8 cellular contexts compared by ENCODE assay signal in the genomic region with DNA sequence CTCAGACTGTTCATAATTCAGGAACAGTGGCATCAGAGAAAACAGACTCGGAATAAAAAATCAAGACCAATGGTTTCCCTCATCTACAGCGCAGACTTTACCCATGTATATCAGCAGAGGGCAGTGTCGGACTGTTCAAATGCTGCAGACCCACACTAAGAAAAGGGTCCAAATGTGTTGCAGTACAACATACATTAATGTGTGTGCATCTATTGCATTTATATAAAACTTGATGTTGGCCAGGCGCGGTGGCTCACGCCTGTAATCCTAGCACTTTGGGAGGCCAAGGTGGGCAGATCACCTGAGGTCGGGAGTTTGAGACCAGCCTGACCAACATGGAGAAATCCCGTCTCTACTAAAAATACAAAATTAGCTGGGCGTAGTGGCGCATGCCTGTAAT. TPM values are rescaled to one million over a fixed set of nuclear protein-coding genes. Genes with fewer than 3 reads are reported as not detected.
DNase-seq lines count a peak whose midpoint lies in the region; ATAC-seq, FAIRE-seq and TF ChIP-seq lines count a peak whose summit lies in the region.
"Not testable (repeated sequence)": the region's sequence is repeated elsewhere in the genome, so short reads cannot be mapped to it uniquely, and the experiment has no call there.

No MANE protein-coding gene starts in this region.

- POLR2A ChIA-PET in A549 (lab: Yijun Ruan, JAX) = interaction anchor here (0.6 to 5.9 kb wide), 8 partner anchors 9 to 39 kb away, joined by 3 to 75 read pairs (median 5); partner anchors contain the start of gene ANXA2

- DNase-seq in A549 (ENCODE audit: low read depth in 1 of 2, low spot score in 1 of 2) (peak in 1 of 2 experiments; percentile 81), NCI-H1417 (lab: John Stamatoyannopoulos, UW) (peak; percentile 52 to 89 (median 55)), RPMI7951 (ENCODE audit: low read depth) (peak; percentile 66), activated T-cell treated with anti-CD3 and anti-CD28 coated beads for 1 hour (ENCODE audit: low read depth) (peak; percentile 8)
- peak; percentile 28 for DNase-seq in effector CD4-positive, alpha-beta T cell
- DNase-seq in keratinocyte (ENCODE audit: low read depth, low spot score); gastrocnemius medialis: not testable (repeated sequence)

- H3K9ac ChIP-seq in keratinocyte (ENCODE audit: control insufficient read depth, extremely low read depth, insufficient read depth, low read length) = not testable (repeated sequence)

- 57% methylated on average over 10 of the region's 10 CpGs for WGBS in A549 (ENCODE audit: missing lambda C conversion rate)

- H3K27ac ChIP-seq in A549 = peak overlapping the region; percentile 75 to 86
- not testable (repeated sequence) for H3K27ac ChIP-seq in keratinocyte (ENCODE audit: control insufficient read depth, insufficient read depth, low read length)
- H3K27ac ChIP-seq in gastrocnemius medialis = peak overlapping the region; percentile 82 to 89 (median 88)

- peak; percentile 87 to 91 for TF ChIP-seq RAD21 in A549 (conservative IDR thresholded peaks at IDR 0.05 in 1 of 2, IDR thresholded peaks at IDR 0.05 in 1 of 2)

- H4K20me1 ChIP-seq in keratinocyte (ENCODE audit: control insufficient read depth, extremely low read depth, insufficient read depth, low read length) = peaks cover 78% of the 10 kb centered on the region

- peak; percentile 80 for TF ChIP-seq CTCF in A549 (IDR thresholded peaks at IDR 0.05)
- TF ChIP-seq CTCF in GM12875 (IDR thresholded peaks at IDR 0.05; ENCODE audit: borderline replicate concordance, insufficient read depth, low read depth, low read length) = peak; percentile 59
- TF ChIP-seq CTCF in keratinocyte (optimal IDR thresholded peaks at IDR 0.05 in 1 of 3, IDR thresholded peaks at IDR 0.05 in 1 of 3, conservative IDR thresholded peaks at IDR 0.05 in 1 of 3; ENCODE audit: extremely low read depth in 1 of 3, insufficient read depth in 2 of 3, low read length in 3 of 3) = peak; percentile 27 to 52 (median 52)
- TF ChIP-seq CTCF in gastrocnemius medialis (IDR thresholded peaks at IDR 0.05 in 4 of 5, conservative IDR thresholded peaks at IDR 0.05 in 1 of 5) = peak; percentile 71 to 86 (median 83)

- TF ChIP-seq POLR2A in A549 (IDR thresholded peaks at IDR 0.05; ENCODE audit: low read length); gastrocnemius medialis (IDR thresholded peaks at IDR 0.05): not testable (repeated sequence)

- dilution Hi-C loops in keratinocyte (cut with MboI; ENCODE audit: extremely low pct_ligation_motif_present, low sequenced_read_pairs) = not testable (repeated sequence)

- in situ Hi-C loops in gastrocnemius medialis (cut with MboI; ENCODE audit: low sequenced_read_pairs in 4 of 4) = loop anchor here (5.0 to 10.0 kb wide), 2 partner anchors 83 to 85 kb away; no protein-coding TSS in a partner anchor

- not testable (repeated sequence) for TF ChIP-seq EP300 in A549 (IDR thresholded peaks at IDR 0.05)

- not testable (repeated sequence) for FAIRE-seq in A549 (lab: Jason Lieb, UNC); keratinocyte (lab: Jason Lieb, UNC)

- H3K4me2 ChIP-seq in A549 = peak overlapping the region; percentile 68
- H3K4me2 ChIP-seq in keratinocyte (ENCODE audit: control insufficient read depth, extremely low read depth, insufficient read depth, low read depth, low read length) = not testable (repeated sequence)

- ATAC-seq in A549 (peak; percentile 25 to 44; a peak in 5 of 6 replicates), gastrocnemius medialis (peak; percentile 67 to 76)

- intact Hi-C loops in gastrocnemius medialis (cut with DNase I; ENCODE audit: low total_unique reads) = loop anchor here (1.0 to 5.0 kb wide), 2 partner anchors 85 to 163 kb away; no protein-coding TSS in a partner anchor

- not testable (repeated sequence) for H3K9me1 ChIP-seq in keratinocyte (ENCODE audit: control insufficient read depth, extremely low read depth, insufficient read depth, low read length)

- H3K9me3 ChIP-seq in A549; keratinocyte (ENCODE audit: control insufficient read depth, low read depth, low read length); gastrocnemius medialis: not testable (repeated sequence)

- 0 out of 3 replicates have a peak overlapping the region, but pooled peaks have one; percentile 1 for H3K4me3 ChIP-seq in A549
- not testable (repeated sequence) for H3K4me3 ChIP-seq in GM12875 (ENCODE audit: low read depth, low read length); keratinocyte (ENCODE audit: control insufficient read depth in 2 of 3, extremely low read depth in 1 of 3, insufficient read depth in 2 of 3, low read depth in 1 of 3, low read length in 3 of 3)
- peak overlapping the region in 2 of 4 donors; percentile 30 to 41 for H3K4me3 ChIP-seq in gastrocnemius medialis

- not testable (repeated sequence) for H2AFZ ChIP-seq in keratinocyte (ENCODE audit: control insufficient read depth, low read length)

- not testable (repeated sequence) for H3K27me3 ChIP-seq in keratinocyte (ENCODE audit: control insufficient read depth, extremely low read depth, insufficient read depth, low read length); gastrocnemius medialis

- H3K79me2 ChIP-seq in keratinocyte (ENCODE audit: control insufficient read depth, insufficient read depth, low read length) = peaks cover 34% of the 10 kb centered on the region

- CTCF ChIA-PET in A549 (lab: Yijun Ruan, JAX) = interaction anchor here (0.6 to 12.0 kb wide), 50 partner anchors 8 to 669 kb away, joined by 3 to 174 read pairs (median 4); partner anchors contain the start of genes ANXA2 and ICE2

- peaks cover 100% of the 10 kb centered on the region for H3K4me1 ChIP-seq in A549
- peaks cover 14% of the 10 kb centered on the region for H3K4me1 ChIP-seq in keratinocyte (ENCODE audit: control insufficient read depth, extremely low read depth, insufficient read depth, low read length)
- H3K4me1 ChIP-seq in gastrocnemius medialis = peaks cover 36 to 61% of the 10 kb centered on the region in 2 donors

- peaks cover 54 to 83% of the 10 kb centered on the region in 2 experiments for H3K36me3 ChIP-seq in keratinocyte (ENCODE audit: control insufficient read depth in 2 of 2, extremely low read depth in 1 of 2, insufficient read depth in 2 of 2, low read length in 2 of 2)
- H3K36me3 ChIP-seq in gastrocnemius medialis = peaks cover 0 to 69% of the 10 kb centered on the region in 2 donors

TF ChIP-seq in A549, 52 proteins besides CTCF, POLR2A, EP300 and RAD21:
- TF ChIP-seq SMC3 (IDR thresholded peaks at IDR 0.05) (peak; percentile 76), MAX (IDR thresholded peaks at IDR 0.05) (peak; percentile 49; the same call in 1 of the 2 replicates), FOSB (CRISPR knock-in tag; IDR thresholded peaks at IDR 0.05) (peak; percentile 49; the same call in 1 of the 2 replicates)

RNA-seq across cellular contexts. Expression of gene ANXA2, which starts 38.0 kb away (rescaled TPM):
- 5,725 and 5,746 TPM in 2 replicates for polyA plus RNA-seq in A549 (2011; rRNA removed)
- 4,340 and 4,409 TPM in 2 replicates for polyA plus RNA-seq in A549 (2012; cell fraction: cytosol; rRNA removed)
- polyA plus RNA-seq in A549 (2012; cell fraction: nucleus; rRNA removed) = 2,599 and 4,127 TPM in 2 replicates
- polyA plus RNA-seq in A549 (2017; fragmentation: RNase III; extraction: RNeasy Plus Mini Kit Qiagen cat#74134 plus additional on column Dnase treatment) = 4,707 to 5,021 TPM (median 4,900 TPM) in 3 replicates
- 4,094 and 4,183 TPM in 2 replicates for polyA minus RNA-seq in A549 (2011; rRNA and poly(A)+ RNA removed)
- total RNA-seq in RPMI7951 (2014; rRNA removed; shearing (Covaris generic)) = 4,077 and 4,282 TPM in 2 replicates
- polyA plus RNA-seq in keratinocyte = 10,132 to 15,949 TPM (median 11,017 TPM) in 3 replicates
- polyA plus RNA-seq in keratinocyte (2011; ENCODE audit: low read depth) = 4,066 TPM
- 14,846 and 18,096 TPM in 2 replicates for polyA plus RNA-seq in keratinocyte (2011; cell fraction: cytosol; rRNA removed)
- polyA plus RNA-seq in keratinocyte (2011; cell fraction: nucleus; rRNA removed) = 11,086 and 11,309 TPM in 2 replicates
- polyA plus RNA-seq in keratinocyte (2012; ENCODE audit: low replicate concordance) = 4,107 and 9,800 TPM in 2 replicates
- 5,148 to 8,880 TPM (median 8,598 TPM) in 3 replicates for polyA minus RNA-seq in keratinocyte
- polyA minus RNA-seq in keratinocyte (2011; cell fraction: cytosol; rRNA and poly(A)+ RNA removed) = 5,055 TPM
- 2,602 and 4,474 TPM in 2 replicates for polyA minus RNA-seq in keratinocyte (2011; cell fraction: nucleus; rRNA and poly(A)+ RNA removed)
- 100 to 1,000 TPM; 266 to 386 (median 323) TPM for total RNA-seq in gastrocnemius medialis

Comparison
In these comparisons a context has a peak if more than half of its experiments do, and no peak if none do; other contexts are left out.
1. RNA of gene ANXA2, which starts 38.0 kb away (total RNA-seq): 4,077 to 4,282 TPM in RPMI7951; 266 to 386 TPM in gastrocnemius medialis; every median in the first group is over 10 times any median in the second.
2. Peak in every context shown above with its lines, with median percentiles within 50 percentile points of each other: CTCF ChIP-seq.